In the genomic region with DNA sequence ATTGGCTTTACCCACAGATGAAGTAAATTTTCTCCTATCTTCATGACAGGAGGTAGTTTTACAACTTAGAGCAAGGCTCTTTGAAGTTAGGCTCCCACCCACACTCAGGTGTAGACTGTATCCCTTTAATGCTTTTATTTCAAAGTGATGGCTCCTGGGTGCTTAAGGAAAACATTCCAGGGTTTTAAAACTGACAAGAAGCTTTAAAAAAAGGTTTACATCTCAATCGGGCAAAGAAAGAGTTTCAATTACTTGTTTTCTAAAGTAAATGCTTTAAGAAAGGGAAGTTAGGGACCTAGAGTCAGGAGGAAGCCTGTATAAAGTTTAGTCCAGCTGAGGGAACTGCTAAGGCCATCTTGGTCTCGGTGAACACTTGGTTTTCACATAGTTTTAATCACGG, we compare ENCODE assay signal across 29 cellular contexts.
"Had no signal": no experiment of that assay in that cellular context is flagged by ENCODE, and none has a peak within 500 bp of the region (broad histone marks: within the 10 kb centered on the region; RNA-seq: fewer than 3 reads in every experiment).

No MANE protein-coding gene starts in this region.

- H3K27me3 Mint-ChIP-seq: naive B cell; natural killer cell treated with Interleukin-12 subunit alpha and Interleukin-12 subunit beta and Interleukin-15 and Interleukin-18, amount 100 ng/mL, for 72 hours had no signal

- H3K36me3 Mint-ChIP-seq: mesothelial cell of epicardium; stimulated activated effector memory CD8-positive, alpha-beta T cell treated with anti-CD3 and anti-CD28 coated beads, Interleukin-12 subunit alpha, Interleukin-12 subunit beta, amount 100 ng/mL, for 72 hours had no signal

- DNase-seq: dermis blood vessel endothelial cell; effector memory CD4-positive, alpha-beta T cell; erythroblast; esophagus squamous epithelium; foreskin melanocyte; glutamatergic neuron; heart right ventricle; hippocampal formation; left ventricle myocardium superior; lower lobe of right lung; mucosa of descending colon; naive B cell; nucleus accumbens; ovary; posterior cingulate gyrus; psoas muscle; right cardiac atrium; sigmoid colon; stimulated activated CD4-positive, alpha-beta T cell treated with anti-CD3 and anti-CD28 coated beads, Interleukin-2, amount 100 ng/mL, for 24 hours; stimulated activated CD4-positive, alpha-beta T cell treated with anti-CD3 and anti-CD28 coated beads, Interleukin-4, amount 100 ng/mL, for 24 hours; stimulated activated naive CD4-positive, alpha-beta T cell treated with Interleukin-2 at 50 U/mL for 16 hours; stomach; thyroid gland; trophoblast cell had no signal

- H3K4me3 Mint-ChIP-seq: mesothelial cell of epicardium; naive B cell; natural killer cell treated with Interleukin-12 subunit alpha and Interleukin-12 subunit beta and Interleukin-15 and Interleukin-18, amount 100 ng/mL, for 72 hours; stimulated activated effector memory CD8-positive, alpha-beta T cell treated with anti-CD3 and anti-CD28 coated beads, Interleukin-12 subunit alpha, Interleukin-12 subunit beta, amount 100 ng/mL, for 72 hours had no signal

- H3K36me3 ChIP-seq: esophagus squamous epithelium, heart right ventricle, lower lobe of right lung, ovary, sigmoid colon, stomach, thyroid gland, vagina had no signal

- H3K4me3 ChIP-seq: coronary artery, esophagus squamous epithelium, heart right ventricle, lower lobe of right lung, mucosa of descending colon, ovary, psoas muscle, sigmoid colon, stomach, thyroid gland, vagina had no signal

- H3K4me1 Mint-ChIP-seq: naive B cell; stimulated activated effector memory CD8-positive, alpha-beta T cell treated with anti-CD3 and anti-CD28 coated beads, Interleukin-12 subunit alpha, Interleukin-12 subunit beta, amount 100 ng/mL, for 72 hours had no signal

- H3K27me3 ChIP-seq: esophagus squamous epithelium, heart right ventricle, ovary, sigmoid colon, stomach, thyroid gland, vagina had no signal

- H3K27ac Mint-ChIP-seq: mesothelial cell of epicardium; naive B cell; natural killer cell treated with Interleukin-12 subunit alpha and Interleukin-12 subunit beta and Interleukin-15 and Interleukin-18, amount 100 ng/mL, for 72 hours; stimulated activated effector memory CD8-positive, alpha-beta T cell treated with anti-CD3 and anti-CD28 coated beads, Interleukin-12 subunit alpha, Interleukin-12 subunit beta, amount 100 ng/mL, for 72 hours had no signal

- H3K9me3 ChIP-seq: lower lobe of right lung, ovary, psoas muscle, thyroid gland, vagina had no signal

- H3K27ac ChIP-seq: coronary artery, esophagus squamous epithelium, heart right ventricle, lower lobe of right lung, ovary, psoas muscle, sigmoid colon, stomach, thyroid gland, vagina had no signal

- H3K4me1 ChIP-seq: esophagus squamous epithelium, heart right ventricle, lower lobe of right lung, psoas muscle, sigmoid colon, thyroid gland, vagina had no signal

- ATAC-seq: heart right ventricle; left ventricle myocardium superior; lower lobe of right lung; mucosa of descending colon; natural killer cell treated with Interleukin-12 subunit alpha and Interleukin-12 subunit beta and Interleukin-15 and Interleukin-18, amount 100 ng/mL, for 72 hours; psoas muscle; right cardiac atrium; stimulated activated effector memory CD8-positive, alpha-beta T cell treated with anti-CD3 and anti-CD28 coated beads, Interleukin-12 subunit alpha, Interleukin-12 subunit beta, amount 100 ng/mL, for 72 hours had no signal
